In genomic region chr21:43609501-43610340, GRCh38 we compare ENCODE assay signal across 1 cellular context.
TF ChIP-seq lines count a peak whose summit lies in the region.

No MANE protein-coding gene starts in this region.

TF ChIP-seq in IMR-90, 13 proteins besides CTCF, POLR2A, EP300 and RAD21 (continued from another document):
- TF ChIP-seq ELK1 (IDR thresholded peaks at IDR 0.05; ENCODE audit: borderline replicate concordance, low read depth, low read length), result no peak
- TF ChIP-seq MAFK (IDR thresholded peaks at IDR 0.05; ENCODE audit: low read depth, low read length), result no peak
- no peak for TF ChIP-seq CHD1 (IDR thresholded peaks at IDR 0.05; ENCODE audit: low read depth, low read length)
- no peak for TF ChIP-seq SMC3 (IDR thresholded peaks at IDR 0.05; ENCODE audit: low read depth, low read length)
- no peak for TF ChIP-seq CEBPB (IDR thresholded peaks at IDR 0.05; ENCODE audit: low read depth, low read length)
- no peak for TF ChIP-seq RFX5 (IDR thresholded peaks at IDR 0.05; ENCODE audit: low read depth, low read length)
- no peak for TF ChIP-seq FOS (IDR thresholded peaks at IDR 0.05; ENCODE audit: low read depth, low read length)
- TF ChIP-seq RCOR1 (IDR thresholded peaks at IDR 0.05; ENCODE audit: insufficient replicate concordance, low read length), result no peak
- no peak for TF ChIP-seq MAZ (IDR thresholded peaks at IDR 0.05; ENCODE audit: borderline replicate concordance, low read depth, low read length)
- TF ChIP-seq NFE2L2 (IDR thresholded peaks at IDR 0.05; ENCODE audit: low read depth, low read length), result no peak
- TF ChIP-seq USF2 (IDR thresholded peaks at IDR 0.05; ENCODE audit: low read depth, low read length), result no peak
